25 cellular contexts compared by ENCODE assay signal in genomic region chr12:25421651-25422150, GRCh38.
"Had no signal": no experiment of that assay in that cellular context is flagged by ENCODE, and none has a peak within 500 bp of the region (broad histone marks: within the 10 kb centered on the region; RNA-seq: fewer than 3 reads in every experiment).

No MANE protein-coding gene starts in this region.

- H3K27ac Mint-ChIP-seq: natural killer cell treated with Interleukin-12 subunit alpha and Interleukin-12 subunit beta and Interleukin-15 and Interleukin-18, amount 100 ng/mL, for 72 hours; stimulated activated memory B cell treated with anti-CD40 and anti-IgM and Interleukin-4, amounts not matched to agents 10 μg/mL and 1 μg/mL and 100 μg/mL, for 72 hours; stimulated activated naive CD8-positive, alpha-beta T cell treated with anti-CD3 and anti-CD28 coated beads, Interleukin-15, Interleukin-2, amounts not matched to agents 100 ng/mL and 50 ng/mL, for 24 hours had no signal

- H3K36me3 Mint-ChIP-seq: natural killer cell treated with Interleukin-12 subunit alpha and Interleukin-12 subunit beta and Interleukin-15 and Interleukin-18, amount 100 ng/mL, for 72 hours; stimulated activated memory B cell treated with anti-CD40 and anti-IgM and Interleukin-4, amounts not matched to agents 10 μg/mL and 1 μg/mL and 100 μg/mL, for 72 hours had no signal

- H3K9me3 ChIP-seq: heart left ventricle, pancreas, prostate gland, right lobe of liver, testis, tibial nerve, upper lobe of right lung, vagina had no signal

- H3K27ac ChIP-seq: dorsolateral prefrontal cortex, heart left ventricle, pancreas, prostate gland, right lobe of liver, testis, tibial nerve, upper lobe of right lung, vagina had no signal

- H3K4me3 ChIP-seq: dorsolateral prefrontal cortex, heart left ventricle, lung, pancreas, prostate gland, right lobe of liver, testis, tibial nerve, upper lobe of right lung, vagina had no signal

- H3K36me3 ChIP-seq: heart left ventricle, pancreas, prostate gland, right lobe of liver, tibial nerve, upper lobe of right lung, vagina had no signal

- H3K4me3 Mint-ChIP-seq: natural killer cell treated with Interleukin-12 subunit alpha and Interleukin-12 subunit beta and Interleukin-15 and Interleukin-18, amount 100 ng/mL, for 72 hours; stimulated activated memory B cell treated with anti-CD40 and anti-IgM and Interleukin-4, amounts not matched to agents 10 μg/mL and 1 μg/mL and 100 μg/mL, for 72 hours; stimulated activated naive CD8-positive, alpha-beta T cell treated with anti-CD3 and anti-CD28 coated beads, Interleukin-15, Interleukin-2, amounts not matched to agents 100 ng/mL and 50 ng/mL, for 24 hours had no signal

- ATAC-seq: esophagus mucosa; heart left ventricle; left colon; left ventricle myocardium superior; natural killer cell treated with Interleukin-12 subunit alpha and Interleukin-12 subunit beta and Interleukin-15 and Interleukin-18, amount 100 ng/mL, for 72 hours; pancreas; right lobe of liver; stimulated activated memory B cell treated with anti-CD40 and anti-IgM and Interleukin-4, amounts not matched to agents 10 μg/mL and 1 μg/mL and 100 μg/mL, for 72 hours; upper lobe of right lung had no signal

- H3K27me3 Mint-ChIP-seq: stimulated activated memory B cell treated with anti-CD40 and anti-IgM and Interleukin-4, amounts not matched to agents 10 μg/mL and 1 μg/mL and 100 μg/mL, for 72 hours; stimulated activated naive CD8-positive, alpha-beta T cell treated with anti-CD3 and anti-CD28 coated beads, Interleukin-15, Interleukin-2, amounts not matched to agents 100 ng/mL and 50 ng/mL, for 24 hours had no signal

- H3K4me1 ChIP-seq: prostate gland, right lobe of liver, testis, upper lobe of right lung, vagina had no signal

- H3K9me3 Mint-ChIP-seq: natural killer cell treated with Interleukin-12 subunit alpha and Interleukin-12 subunit beta and Interleukin-15 and Interleukin-18, amount 100 ng/mL, for 72 hours; stimulated activated memory B cell treated with anti-CD40 and anti-IgM and Interleukin-4, amounts not matched to agents 10 μg/mL and 1 μg/mL and 100 μg/mL, for 72 hours; stimulated activated naive CD8-positive, alpha-beta T cell treated with anti-CD3 and anti-CD28 coated beads, Interleukin-15, Interleukin-2, amounts not matched to agents 100 ng/mL and 50 ng/mL, for 24 hours had no signal

- DNase-seq: cortex of kidney; dorsolateral prefrontal cortex; effector CD8-positive, alpha-beta T cell; heart left ventricle; hippocampal formation; left colon; left ventricle myocardium superior; mesenchymal stem cell; midbrain; occipital lobe; pancreas; retina; right lobe of liver; stimulated activated CD4-positive, alpha-beta T cell treated with anti-CD3 and anti-CD28 coated beads, Interleukin-4, amount 100 ng/mL, for 1 hour; testis; upper lobe of right lung had no signal

- FAIRE-seq: frontal cortex, pancreas had no signal

- H3K27me3 ChIP-seq: dorsolateral prefrontal cortex, heart left ventricle, pancreas, right lobe of liver, testis, tibial nerve, upper lobe of right lung, vagina had no signal

- H3K4me1 Mint-ChIP-seq: stimulated activated memory B cell treated with anti-CD40 and anti-IgM and Interleukin-4, amounts not matched to agents 10 μg/mL and 1 μg/mL and 100 μg/mL, for 72 hours had no signal
